ENCODE assay signal across 8 cellular contexts in the genomic region with DNA sequence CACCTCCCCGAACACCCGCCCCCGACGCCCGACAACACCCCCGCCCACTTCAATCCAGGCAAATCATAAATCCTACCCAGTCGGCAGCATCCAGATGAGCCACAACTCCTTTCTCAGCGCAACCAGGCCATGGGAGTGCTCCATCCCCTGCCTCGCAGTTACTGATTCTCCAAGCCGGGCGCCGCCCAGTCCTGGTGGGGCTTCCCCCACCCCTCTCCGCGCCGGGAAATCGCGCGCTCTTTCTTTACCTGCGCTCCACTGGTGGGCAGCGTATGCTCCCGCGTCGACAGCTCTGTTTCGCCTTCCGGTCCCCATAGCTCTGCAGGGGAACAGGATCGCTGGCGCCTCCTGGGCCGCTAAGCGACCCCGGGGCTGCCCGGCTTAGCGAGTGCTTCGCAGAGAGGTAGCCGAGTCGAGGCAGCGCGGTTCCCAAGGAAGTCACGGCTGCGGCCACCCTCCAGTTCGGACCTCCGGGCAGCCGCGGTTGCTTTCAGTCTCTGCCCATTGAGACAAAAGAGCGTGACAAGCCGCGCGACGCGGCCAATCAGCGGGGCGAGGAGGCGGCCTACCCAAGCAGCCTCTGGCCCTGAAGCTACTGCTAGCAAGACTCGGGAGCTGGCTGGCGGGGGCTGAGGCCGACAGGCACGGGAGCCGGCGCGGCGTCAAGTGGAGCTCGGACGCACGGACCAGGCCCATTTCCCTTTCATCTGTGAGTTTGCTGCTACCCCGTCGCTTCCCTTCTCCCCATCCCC. TPM values are rescaled to one million over a fixed set of nuclear protein-coding genes. Genes with fewer than 3 reads are reported as not detected.
DNase-seq lines count a peak whose midpoint lies in the region; ATAC-seq and TF ChIP-seq lines count a peak whose summit lies in the region.

No MANE protein-coding gene starts in this region.

- peak; percentile 58 for ATAC-seq in GM19463 (IDR thresholded peaks at IDR 0.05; ENCODE audit: unreplicated experiment)
- peak; percentile 64 for ATAC-seq in HG03565 (IDR thresholded peaks at IDR 0.05; ENCODE audit: unreplicated experiment)
- peak; percentile 75 to 79 for ATAC-seq in naive B cell (ENCODE audit: low read depth in 2 of 2)
- peak; percentile 92 for ATAC-seq in stimulated activated naive CD8-positive, alpha-beta T cell treated with anti-CD3 and anti-CD28 coated beads, Interleukin-15, Interleukin-2, amounts not matched to agents 100 U/mL and 50 U/mL, for 24 hours

- no peak for TF ChIP-seq CTCF in esophagus squamous epithelium (IDR thresholded peaks at IDR 0.05)

- peak overlapping the region; percentile 54 to 87 (median 78) for H3K27ac ChIP-seq in esophagus squamous epithelium

- peak overlapping the region; percentile 84 for H3K4me3 Mint-ChIP-seq in activated T-cell treated with anti-CD3 and anti-CD28 coated beads, Interleukin-2, amount 50 U/mL, for 24 hours
- H3K4me3 Mint-ChIP-seq in naive B cell = peak overlapping the region; percentile 90 to 95 (median 95)

- DNase-seq in D341Med (ENCODE audit: low spot score) (peak; percentile 50), NOMO-1 (lab: John Stamatoyannopoulos, UW; ENCODE audit: unreplicated experiment in 2 of 2) (peak; percentile 33 to 34), esophagus squamous epithelium (lab: John Stamatoyannopoulos, UW) (no peak), naive B cell (peak; percentile 50)
- DNase-seq in activated T-cell treated with anti-CD3 and anti-CD28 coated beads, Interleukin-2, amount 50 U/mL, for 24 hours = peak; percentile 78
- peak; percentile 63 for DNase-seq in stimulated activated naive CD8-positive, alpha-beta T cell treated with anti-CD3 and anti-CD28 coated beads, Interleukin-15, Interleukin-2, amounts not matched to agents 100 U/mL and 50 U/mL, for 24 hours

- H3K4me3 ChIP-seq in esophagus squamous epithelium = peak overlapping the region; percentile 35 to 72 (median 55)

- WGBS in esophagus squamous epithelium, 2 donors = 44% methylated on average over 28 of the region's 65 CpGs; no CpG with 5 or more reads in 1 of the 2 donors

- peaks cover 0 to 9% (median 0%) of the 10 kb centered on the region in 3 donors for H3K4me1 ChIP-seq in esophagus squamous epithelium

- peaks cover 0 to 3% (median 0%) of the 10 kb centered on the region in 4 donors for H3K27me3 ChIP-seq in esophagus squamous epithelium

- peak overlapping the region; percentile 95 for H3K27ac Mint-ChIP-seq in activated T-cell treated with anti-CD3 and anti-CD28 coated beads, Interleukin-2, amount 50 U/mL, for 24 hours
- H3K27ac Mint-ChIP-seq in naive B cell = peak overlapping the region; percentile 81 to 95 (median 92)

- H3K36me3 ChIP-seq in esophagus squamous epithelium = no peaks in the 10 kb centered on the region

- intact Hi-C loops in esophagus squamous epithelium (cut with DNase I) = no loop called here

- peaks cover 13% of the 10 kb centered on the region for H3K36me3 Mint-ChIP-seq in activated T-cell treated with anti-CD3 and anti-CD28 coated beads, Interleukin-2, amount 50 U/mL, for 24 hours (ENCODE audit: low read depth)
- H3K36me3 Mint-ChIP-seq in naive B cell = no peaks in the 10 kb centered on the region

- H3K4me1 Mint-ChIP-seq in activated T-cell treated with anti-CD3 and anti-CD28 coated beads, Interleukin-2, amount 50 U/mL, for 24 hours (ENCODE audit: low read depth) = peaks cover 28% of the 10 kb centered on the region
- peaks cover 16 to 19% (median 16%) of the 10 kb centered on the region in 3 donors for H3K4me1 Mint-ChIP-seq in naive B cell

- H3K9me3 Mint-ChIP-seq in activated T-cell treated with anti-CD3 and anti-CD28 coated beads, Interleukin-2, amount 50 U/mL, for 24 hours = no peaks in the 10 kb centered on the region
- H3K9me3 Mint-ChIP-seq in naive B cell = peaks cover 0 to 1% (median 0%) of the 10 kb centered on the region in 7 donors

- no peak for TF ChIP-seq POLR2A in esophagus squamous epithelium (IDR thresholded peaks at IDR 0.05)

- H3K27me3 Mint-ChIP-seq in activated T-cell treated with anti-CD3 and anti-CD28 coated beads, Interleukin-2, amount 50 U/mL, for 24 hours = peaks cover 33% of the 10 kb centered on the region
- no peaks in the 10 kb centered on the region for H3K27me3 Mint-ChIP-seq in naive B cell

- no peaks in the 10 kb centered on the region for H3K9me3 ChIP-seq in esophagus squamous epithelium

RNA-seq across cellular contexts. Expression of a gene that starts 43.7 kb away (rescaled TPM):
- 1 to 10 TPM in 2 of 4 donors, under 1 TPM in 2; 0.15 to 2.1 (median 1.0) TPM for total RNA-seq in esophagus squamous epithelium
- polyA plus RNA-seq in naive B cell (ENCODE audit: low read depth in 6 of 6) = 10 to 100 TPM; 12.4 to 38.5 (median 18.1) TPM
